ENCODE assay signal across 13 cellular contexts in the genomic region with DNA sequence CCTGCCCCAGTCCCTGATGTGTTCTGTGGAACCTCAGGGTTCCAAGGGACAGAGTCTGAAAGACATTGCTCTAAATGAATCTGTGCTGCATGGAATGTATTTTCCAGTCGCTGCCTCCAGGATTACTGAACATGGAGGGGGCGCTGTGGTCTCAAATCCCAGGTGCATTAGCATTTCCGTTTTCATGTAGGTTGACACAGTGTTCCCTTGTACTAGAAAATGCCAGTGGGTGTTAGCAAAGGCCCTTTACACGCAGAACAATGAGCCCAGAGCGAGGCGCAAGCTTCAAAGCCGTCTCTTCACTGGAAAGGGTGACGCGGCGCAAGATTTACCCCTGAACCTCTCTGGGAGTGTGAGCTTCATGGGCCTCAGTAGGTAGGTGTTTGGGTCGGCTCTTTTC.
A peak's percentile ranks its signal among the peaks of the same experiment; 100 is the strongest.
DNase-seq lines count a peak whose midpoint lies in the region; ATAC-seq, FAIRE-seq and TF ChIP-seq lines count a peak whose summit lies in the region.
"Had no signal": no experiment of that assay in that cellular context is flagged by ENCODE, and none has a peak within 500 bp of the region (broad histone marks: within the 10 kb centered on the region; RNA-seq: fewer than 3 reads in every experiment).

No MANE protein-coding gene starts in this region.

- no peak overlapping the region for H3K9ac ChIP-seq in parathyroid adenoma

- no peak overlapping the region for H3K4me2 ChIP-seq in parathyroid adenoma (ENCODE audit: low read length)

- TF ChIP-seq CTCF in epithelial cell of proximal tubule (conservative IDR thresholded peaks at IDR 0.05; ENCODE audit: low read depth, low read length) (peak; percentile 51), parathyroid adenoma (IDR thresholded peaks at IDR 0.05) (peak; percentile 36)

- H3K4me1 ChIP-seq in parathyroid adenoma = peaks cover 8% of the 10 kb centered on the region

- FAIRE-seq in frontal cortex (lab: Jason Lieb, UNC) = no peak
- FAIRE-seq: islet of Langerhans had no signal

- H3K4me3 ChIP-seq in epithelial cell of proximal tubule (ENCODE audit: low read depth, low read length) = no peak overlapping the region
- no peak overlapping the region for H3K4me3 ChIP-seq in parathyroid adenoma (ENCODE audit: low read depth, low read length)

- ATAC-seq in GM19452 (IDR thresholded peaks at IDR 0.05; ENCODE audit: unreplicated experiment) (no peak), GM21786 (IDR thresholded peaks at IDR 0.05; ENCODE audit: unreplicated experiment) (no peak)
- ATAC-seq: esophagus mucosa; stimulated activated naive CD8-positive, alpha-beta T cell treated with anti-CD3 and anti-CD28 coated beads, Interleukin-15, Interleukin-2, amounts not matched to agents 100 U/mL and 50 U/mL, for 24 hours had no signal

- peaks cover 24% of the 10 kb centered on the region for H3K79me2 ChIP-seq in parathyroid adenoma

- H3K27me3 ChIP-seq in parathyroid adenoma (ENCODE audit: control insufficient read depth, insufficient read depth, low read length) = no peaks in the 10 kb centered on the region

- no peaks in the 10 kb centered on the region for H3K36me3 ChIP-seq in parathyroid adenoma (ENCODE audit: control insufficient read depth, insufficient read depth, low read length)

- no peak overlapping the region for H3K27ac ChIP-seq in parathyroid adenoma

- peak; percentile 28 for DNase-seq in Daoy (ENCODE audit: low read depth)
- peak; percentile 60 for DNase-seq in NCI-H82 (lab: John Stamatoyannopoulos, UW)
- DNase-seq in epithelial cell of proximal tubule (ENCODE audit: low read depth) = no peak
- no peak for DNase-seq in frontal cortex (ENCODE audit: low spot score in 2 of 2)
- DNase-seq in AG20443 (ENCODE audit: low spot score) = no peak
- DNase-seq: activated CD8-positive, alpha-beta memory T cell treated with anti-CD3 and anti-CD28 coated beads, Interleukin-2, amount 50 U/mL, for 4 hours; NCI-H1092; stimulated activated naive CD8-positive, alpha-beta T cell treated with anti-CD3 and anti-CD28 coated beads, Interleukin-15, Interleukin-2, amounts not matched to agents 100 U/mL and 50 U/mL, for 24 hours had no signal

- no peaks in the 10 kb centered on the region for H3K9me3 ChIP-seq in parathyroid adenoma (ENCODE audit: control insufficient read depth, low read length)

- no peak overlapping the region for H2AFZ ChIP-seq in parathyroid adenoma

Comparison
In these comparisons a context has a peak if more than half of its experiments do, and no peak if none do; other contexts are left out.
1. DNase-seq: peak in Daoy (single experiment) and NCI-H82 (single experiment); none in epithelial cell of proximal tubule (single experiment), frontal cortex (0 of 2) and AG20443 (single experiment).